In genomic region chr3:149969110-149969944, GRCh38 we compare ENCODE assay signal across 9 cellular contexts. TPM values are rescaled to one million over a fixed set of nuclear protein-coding genes. Genes with fewer than 3 reads are reported as not detected.
DNase-seq lines count a peak whose midpoint lies in the region; FAIRE-seq and TF ChIP-seq lines count a peak whose summit lies in the region.
"Had no signal": no experiment of that assay in that cellular context is flagged by ENCODE, and none has a peak within 500 bp of the region (broad histone marks: within the 10 kb centered on the region; RNA-seq: fewer than 3 reads in every experiment).

No MANE protein-coding gene starts in this region.

- POLR2A ChIA-PET in GM10248 (lab: Yijun Ruan, JAX) = no interaction called here

- H3K4me3 ChIP-seq in DOHH2 (ENCODE audit: low read length) (peak overlapping the region; percentile 81), epithelial cell of proximal tubule (ENCODE audit: low read depth, low read length) (peak overlapping the region; percentile 82), mucosa of rectum (ENCODE audit: low read length in 2 of 2) (peak overlapping the region; percentile 81 to 89)

- H3K79me2 ChIP-seq in DOHH2 (ENCODE audit: control insufficient read depth, low read length) = peaks cover 7% of the 10 kb centered on the region

- H3K9ac ChIP-seq in mucosa of rectum (ENCODE audit: low read depth in 1 of 2, low read length in 2 of 2) = peak overlapping the region; percentile 10 to 71

- H3K4me1 ChIP-seq in DOHH2 (ENCODE audit: control insufficient read depth, low read length) (peaks cover 23% of the 10 kb centered on the region), mucosa of rectum (ENCODE audit: control insufficient read depth in 2 of 2, insufficient read depth in 2 of 2, low read length in 2 of 2) (peaks cover 3 to 16% of the 10 kb centered on the region in 2 donors)

- peak overlapping the region; percentile 68 for H3K4me2 ChIP-seq in DOHH2 (ENCODE audit: low read length)

- H4K20me1 ChIP-seq in DOHH2 (ENCODE audit: control insufficient read depth, insufficient read depth, low read depth, low read length) = peaks cover 1% of the 10 kb centered on the region; the same call in 1 of the 2 replicates

- H3F3A ChIP-seq in DOHH2 (ENCODE audit: control insufficient read depth, insufficient read depth) = peaks cover 18% of the 10 kb centered on the region; the same call in 1 of the 2 replicates

- FAIRE-seq in urothelium cell line (lab: Jason Lieb, UNC) = no peak
- FAIRE-seq: colon had no signal

- H3K9me3 ChIP-seq in DOHH2 (ENCODE audit: control insufficient read depth, insufficient read depth, low read length) = no peaks in the 10 kb centered on the region
- H3K9me3 ChIP-seq in mucosa of rectum (ENCODE audit: control insufficient read depth in 2 of 2, low read length in 2 of 2) = no peaks in the 10 kb centered on the region

- CTCF ChIA-PET in GM10248 (lab: Yijun Ruan, JAX) = interaction anchor here (0.9 to 5.7 kb wide), 8 partner anchors 11 to 257 kb away, joined by 3 to 54 read pairs (median 3); no protein-coding TSS in a partner anchor

- peaks cover 6% of the 10 kb centered on the region for H3K36me3 ChIP-seq in DOHH2 (ENCODE audit: control insufficient read depth, low read length)
- H3K36me3 ChIP-seq in mucosa of rectum (ENCODE audit: control insufficient read depth in 2 of 2, insufficient read depth in 2 of 2, low read length in 2 of 2) = peaks cover 0 to 3% of the 10 kb centered on the region in 2 donors

- TF ChIP-seq CTCF in DOHH2 (IDR thresholded peaks at IDR 0.05; ENCODE audit: low read depth, low read length, poor library complexity, severe bottlenecking) (no peak), epithelial cell of proximal tubule (conservative IDR thresholded peaks at IDR 0.05; ENCODE audit: low read depth, low read length) (peak; percentile 31), GM10248 (IDR thresholded peaks at IDR 0.05; ENCODE audit: control extremely low read depth, extremely low read depth, low read depth, missing control alignments) (no peak)

- H3K27ac ChIP-seq in DOHH2 (ENCODE audit: low read depth, low read length) = no peak overlapping the region
- H3K27ac ChIP-seq in mucosa of rectum (ENCODE audit: low read depth in 2 of 2, low read length in 2 of 2) = no peak overlapping the region

- H3K27me3 ChIP-seq in DOHH2 (ENCODE audit: control insufficient read depth, low read length) (peaks cover 22% of the 10 kb centered on the region), mucosa of rectum (ENCODE audit: control insufficient read depth in 2 of 2, insufficient read depth in 2 of 2, low read length in 2 of 2) (no peaks in the 10 kb centered on the region)

- no peaks in the 10 kb centered on the region for H3K9me2 ChIP-seq in DOHH2 (replicated peaks; ENCODE audit: control insufficient read depth, low read length)

- DNase-seq in LoVo (ENCODE audit: low spot score) = peak; percentile 83
- DNase-seq in SW 1271 (lab: John Stamatoyannopoulos, UW) = peak; percentile 40 to 89
- peak; percentile 40 for DNase-seq in epithelial cell of proximal tubule (ENCODE audit: low read depth)
- peak; percentile 60 for DNase-seq in urothelium cell line (ENCODE audit: low spot score)
- no peak for DNase-seq in GM10248 (ENCODE audit: extremely low spot score)
- DNase-seq in SIG-M5 (lab: John Stamatoyannopoulos, UW) = no peak

RNA-seq across cellular contexts. Expression of gene PFN2, which starts 1.4 kb away (rescaled TPM):
- 112 and 137 TPM in 2 replicates for total RNA-seq in epithelial cell of proximal tubule

Comparison
In these comparisons a context has a peak if more than half of its experiments do, and no peak if none do; other contexts are left out.
1. DNase-seq: peak in LoVo (single experiment), SW 1271 (2 of 2), epithelial cell of proximal tubule (single experiment) and urothelium cell line (single experiment); none in GM10248 (single experiment) and SIG-M5 (single experiment).
2. Peak in every context shown above with its lines, with median percentiles within 50 percentile points of each other: H3K4me3 ChIP-seq.